In genomic region chr22:37427128-37427710, GRCh38 we compare ENCODE assay signal across 7 cellular contexts. TPM values are rescaled to one million over a fixed set of nuclear protein-coding genes. Genes with fewer than 3 reads are reported as not detected.
DNase-seq lines count a peak whose midpoint lies in the region; ATAC-seq, FAIRE-seq and TF ChIP-seq lines count a peak whose summit lies in the region.

ELFN2 (minus strand) TSS chr22:37427479; CDS start chr22:37375534, 51,945 bp downstream.

- TF ChIP-seq EP300 in stomach (IDR thresholded peaks at IDR 0.05): no peak

- POLR2A ChIA-PET in activated naive CD8-positive, alpha-beta T cell treated with anti-CD3 and anti-CD28 coated beads, Interleukin-2, amount 10 ng/mL, durations not matched to agents 7 days and 5 days (lab: Charles Lee): no interaction called here

- H3K36me3 ChIP-seq in iPS-20b (ENCODE audit: insufficient read depth, low read depth, low read length) (no peaks in the 10 kb centered on the region), stomach (no peaks in the 10 kb centered on the region)

- no peaks in the 10 kb centered on the region for H3K9me3 ChIP-seq in iPS-20b (ENCODE audit: insufficient read depth, low read depth, low read length)
- peaks cover 0 to under 1% (median 0%) of the 10 kb centered on the region in 4 donors for H3K9me3 ChIP-seq in stomach

- TF ChIP-seq POLR2A in stomach (IDR thresholded peaks at IDR 0.05): no peak
- no peak for TF ChIP-seq POLR2A in GM12891 (IDR thresholded peaks at IDR 0.05; ENCODE audit: low read depth, low read length)

- H3K27ac ChIP-seq in iPS-20b (ENCODE audit: low read length) (no peak within 1 kb of the TSS), stomach (no peak within 1 kb of the TSS)

- no peak within 1 kb of the TSS for H3K27ac Mint-ChIP-seq in HFFc6
- no peak within 1 kb of the TSS for H3K27ac Mint-ChIP-seq in activated naive CD8-positive, alpha-beta T cell treated with anti-CD3 and anti-CD28 coated beads, Interleukin-2, amount 10 ng/mL, durations not matched to agents 7 days and 5 days

- H3K36me3 Mint-ChIP-seq in HFFc6 (ENCODE audit: low read depth): no peaks in the 10 kb centered on the region
- no peaks in the 10 kb centered on the region for H3K36me3 Mint-ChIP-seq in activated naive CD8-positive, alpha-beta T cell treated with anti-CD3 and anti-CD28 coated beads, Interleukin-2, amount 10 ng/mL, durations not matched to agents 7 days and 5 days

- DNase-seq in HFFc6: no peak
- no peak for DNase-seq in activated naive CD8-positive, alpha-beta T cell treated with anti-CD3 and anti-CD28 coated beads, Interleukin-2, amount 10 ng/mL, durations not matched to agents 7 days and 5 days
- peak; percentile 43 for DNase-seq in stomach
- no peak for DNase-seq in GM12891 (ENCODE audit: insufficient read length, low spot score)

- peak within 1 kb of the TSS; percentile 78 for H3K4me3 Mint-ChIP-seq in HFFc6
- H3K4me3 Mint-ChIP-seq in activated naive CD8-positive, alpha-beta T cell treated with anti-CD3 and anti-CD28 coated beads, Interleukin-2, amount 10 ng/mL, durations not matched to agents 7 days and 5 days: peak within 1 kb of the TSS; percentile 56

- H3K4me1 Mint-ChIP-seq in HFFc6 (ENCODE audit: low read depth): peaks cover 42% of the 10 kb centered on the region
- peaks cover 9% of the 10 kb centered on the region for H3K4me1 Mint-ChIP-seq in activated naive CD8-positive, alpha-beta T cell treated with anti-CD3 and anti-CD28 coated beads, Interleukin-2, amount 10 ng/mL, durations not matched to agents 7 days and 5 days

- TF ChIP-seq CTCF in HFFc6 (IDR thresholded peaks at IDR 0.05) (no peak), stomach (IDR thresholded peaks at IDR 0.05) (no peak)

- peaks cover 21% of the 10 kb centered on the region for H3K27me3 Mint-ChIP-seq in HFFc6 (ENCODE audit: insufficient read depth)
- peaks cover 49% of the 10 kb centered on the region for H3K27me3 Mint-ChIP-seq in activated naive CD8-positive, alpha-beta T cell treated with anti-CD3 and anti-CD28 coated beads, Interleukin-2, amount 10 ng/mL, durations not matched to agents 7 days and 5 days

- H3K27me3 ChIP-seq in iPS-20b (ENCODE audit: insufficient read depth, low read length): peaks cover 78% of the 10 kb centered on the region
- peaks cover 19 to 100% (median 59%) of the 10 kb centered on the region in 3 donors for H3K27me3 ChIP-seq in stomach

- no peak within 1 kb of the TSS for H3K9ac ChIP-seq in iPS-20b (ENCODE audit: low read depth, low read length)

- H3K4me1 ChIP-seq in iPS-20b (ENCODE audit: insufficient read depth, low read length) (no peaks in the 10 kb centered on the region), stomach (peaks cover 12 to 26% (median 23%) of the 10 kb centered on the region in 4 donors)

- H3K4me3 ChIP-seq in iPS-20b (ENCODE audit: low read length): peak within 1 kb of the TSS; percentile 51
- peak within 1 kb of the TSS; percentile 40 to 53 (median 50) for H3K4me3 ChIP-seq in stomach

- intact Hi-C loops in stomach (cut with DNase I; ENCODE audit: low total_unique reads): no loop called here

- FAIRE-seq in GM12891 (lab: Jason Lieb, UNC): no peak

- no peaks in the 10 kb centered on the region for H3K9me3 Mint-ChIP-seq in HFFc6
- H3K9me3 Mint-ChIP-seq in activated naive CD8-positive, alpha-beta T cell treated with anti-CD3 and anti-CD28 coated beads, Interleukin-2, amount 10 ng/mL, durations not matched to agents 7 days and 5 days: no peaks in the 10 kb centered on the region

- 0 to 1% (median 0%) methylated on average over 35 to 72 of the region's 72 CpGs; no CpG with 5 or more reads in 1 of the 5 donors for WGBS in stomach, 5 donors

- no peak for ATAC-seq in activated naive CD8-positive, alpha-beta T cell treated with anti-CD3 and anti-CD28 coated beads, Interleukin-2, amount 10 ng/mL, durations not matched to agents 7 days and 5 days (ENCODE audit: low read depth)
- ATAC-seq in GM21367 (IDR thresholded peaks at IDR 0.05; ENCODE audit: unreplicated experiment): no peak
- no peak for ATAC-seq in GM19463 (IDR thresholded peaks at IDR 0.05; ENCODE audit: unreplicated experiment)

TF ChIP-seq in GM12891, 5 proteins besides CTCF, POLR2A, EP300 and RAD21:
- no peak for TF ChIP-seq POLR2AphosphoS5 (IDR thresholded peaks at IDR 0.05; ENCODE audit: low read depth, low read length)
- no peak for TF ChIP-seq TAF1 (IDR thresholded peaks at IDR 0.05; ENCODE audit: low read depth, low read length)
- no peak for TF ChIP-seq PAX5 (IDR thresholded peaks at IDR 0.05; ENCODE audit: insufficient read depth, low read length, severe bottlenecking)
- no peak for TF ChIP-seq SPI1 (IDR thresholded peaks at IDR 0.05; ENCODE audit: low read depth, low read length)
- no peak for TF ChIP-seq POU2F2 (IDR thresholded peaks at IDR 0.05; ENCODE audit: low read depth, low read length)

RNA-seq across cellular contexts. Expression of gene ELFN2, which starts in this region (rescaled TPM):
- total RNA-seq in HFFc6 (2021; fragmentation: NEBNext Ultra II Directional; extraction: Animal tissue kit (Norgen Biotek cat#: 25700)): 1 to 10 TPM; 1.2 to 5.8 (median 1.4) TPM
- under 1 TPM; 0.26 to 0.47 TPM for total RNA-seq in activated naive CD8-positive, alpha-beta T cell treated with anti-CD3 and anti-CD28 coated beads, Interleukin-2, amount 10 ng/mL, durations not matched to agents 7 days and 5 days
- total RNA-seq in stomach: under 1 TPM in 2 of 5 donors, not detected in 3; 0.18 to 0.89 TPM
- polyA plus RNA-seq in stomach: under 1 TPM in 1 of 3 donors, not detected in 2; 0.03 TPM
- polyA plus RNA-seq in GM12891 (2012; ENCODE audit: low read depth, missing spikeins): 0.01 TPM

Comparison
In these comparisons a context has a peak if more than half of its experiments do, and no peak if none do; other contexts are left out.
1. Peak in DNase-seq and H3K4me3 ChIP-seq in stomach; RNA of the gene not detected or under 1 TPM.